ENCODE assay signal across 24 cellular contexts in genomic region chr13:23703241-23703640, GRCh38.
DNase-seq lines count a peak whose midpoint lies in the region; ATAC-seq, FAIRE-seq and TF ChIP-seq lines count a peak whose summit lies in the region.
"Had no signal": no experiment of that assay in that cellular context is flagged by ENCODE, and none has a peak within 500 bp of the region (broad histone marks: within the 10 kb centered on the region; RNA-seq: fewer than 3 reads in every experiment).

No MANE protein-coding gene starts in this region.

- peak; percentile 39 for ATAC-seq in esophagus mucosa
- ATAC-seq: CD8-positive, alpha-beta T cell; K562; natural killer cell had no signal

- H3K27ac ChIP-seq in ACC112 (ENCODE audit: low read depth, low read length), result peak overlapping the region; percentile 27

- H3K27ac Mint-ChIP-seq in nephron progenitor cell, result peak overlapping the region; percentile 78
- H3K27ac Mint-ChIP-seq: CD8-positive, alpha-beta T cell; natural killer cell; progenitor cell of endocrine pancreas had no signal

- H3K4me3 Mint-ChIP-seq in nephron progenitor cell, result no peak overlapping the region
- H3K4me3 Mint-ChIP-seq: CD8-positive, alpha-beta T cell; natural killer cell had no signal

- no peaks in the 10 kb centered on the region for H3K9me3 Mint-ChIP-seq in nephron progenitor cell
- H3K9me3 Mint-ChIP-seq: CD8-positive, alpha-beta T cell; natural killer cell had no signal

- no peaks in the 10 kb centered on the region for H3K36me3 Mint-ChIP-seq in nephron progenitor cell (ENCODE audit: low read depth)
- H3K36me3 Mint-ChIP-seq: CD8-positive, alpha-beta T cell; natural killer cell had no signal

- no peaks in the 10 kb centered on the region for H3K79me2 ChIP-seq in ACC112 (ENCODE audit: control insufficient read depth, insufficient read depth, low read length, unreplicated experiment)

- no peaks in the 10 kb centered on the region for H3K36me3 ChIP-seq in ACC112 (ENCODE audit: insufficient read depth, low read length)

- peak; percentile 77 for DNase-seq in GM04503 (ENCODE audit: low read depth)
- no peak for DNase-seq in nephron progenitor cell
- no peak for DNase-seq in NCI-H82 (lab: John Stamatoyannopoulos, UW)
- no peak for DNase-seq in NCI-H2196 (lab: John Stamatoyannopoulos, UW; ENCODE audit: unreplicated experiment)
- DNase-seq in GM12891 (ENCODE audit: insufficient read length, low spot score), result no peak
- no peak for DNase-seq in NCI-H2081 treated with DMSO at 0.1 percent for 48 hours (lab: John Stamatoyannopoulos, UW)
- DNase-seq: ACHN; activated CD4-positive, alpha-beta T cell treated with anti-CD3 and anti-CD28 coated beads, Interleukin-2, amount 50 U/mL, for 4 hours; activated naive CD4-positive, alpha-beta T cell; activated T-cell treated with anti-CD3 and anti-CD28 coated beads for 4 hours; amygdala; CD8-positive, alpha-beta T cell; DMS79 treated with DMSO at 0.1 percent for 48 hours; effector CD8-positive, alpha-beta T cell; hippocampal formation; mesendoderm; natural killer cell; NCI-H1048; NCI-H1930 had no signal

- H3K27me3 ChIP-seq in ACC112 (ENCODE audit: insufficient read depth, low read length), result no peaks in the 10 kb centered on the region

- no peaks in the 10 kb centered on the region for H3K27me3 Mint-ChIP-seq in nephron progenitor cell (ENCODE audit: low read depth, poor library complexity)

- no peak for TF ChIP-seq POLR2A in GM12891 (IDR thresholded peaks at IDR 0.05; ENCODE audit: low read depth, low read length)

- H2AFZ ChIP-seq in ACC112 (ENCODE audit: low read length, unreplicated experiment), result no peak overlapping the region

- no peak overlapping the region for H3K4me3 ChIP-seq in ACC112 (ENCODE audit: low read depth, low read length)
- H3K4me3 ChIP-seq: K562 had no signal

- H3K4me1 ChIP-seq in ACC112 (ENCODE audit: control insufficient read depth, insufficient read depth, low read length, unreplicated experiment), result peaks cover 38% of the 10 kb centered on the region

- H3K4me1 Mint-ChIP-seq in nephron progenitor cell, result peaks cover 53% of the 10 kb centered on the region
- H3K4me1 Mint-ChIP-seq: natural killer cell had no signal

- no peak for FAIRE-seq in GM12891 (lab: Jason Lieb, UNC)
- FAIRE-seq: islet of Langerhans, K562 had no signal

- no peak for TF ChIP-seq CTCF in nephron progenitor cell (IDR thresholded peaks at IDR 0.05)

TF ChIP-seq in GM12891, 5 proteins besides CTCF, POLR2A, EP300 and RAD21:
- TF ChIP-seq TAF1 (IDR thresholded peaks at IDR 0.05; ENCODE audit: low read depth, low read length) (no peak), SPI1 (IDR thresholded peaks at IDR 0.05; ENCODE audit: low read depth, low read length) (no peak), POU2F2 (IDR thresholded peaks at IDR 0.05; ENCODE audit: low read depth, low read length) (no peak), PAX5 (IDR thresholded peaks at IDR 0.05; ENCODE audit: insufficient read depth, low read length, severe bottlenecking) (no peak), POLR2AphosphoS5 (IDR thresholded peaks at IDR 0.05; ENCODE audit: low read depth, low read length) (no peak)
